ENCODE assay signal across 13 cellular contexts in the genomic region with DNA sequence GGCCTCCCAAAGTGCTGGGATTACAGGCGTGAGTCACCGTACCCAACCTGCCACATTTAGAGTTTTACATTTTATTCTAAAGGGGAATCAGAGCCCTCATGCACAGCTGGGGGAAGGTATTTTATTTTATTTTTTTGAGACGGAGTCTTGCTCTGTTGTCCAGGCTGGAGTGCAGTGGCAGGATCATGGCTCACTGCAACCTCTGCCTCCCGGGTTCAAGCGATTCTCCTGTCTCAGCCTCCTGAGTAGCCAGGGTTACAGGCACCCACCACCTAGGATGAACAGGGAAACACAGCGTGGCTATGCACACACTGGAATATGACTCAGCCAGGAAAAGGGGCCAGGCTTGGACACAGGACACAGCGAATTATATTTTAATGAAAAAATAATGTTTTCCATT. TPM values are rescaled to one million over a fixed set of nuclear protein-coding genes. Genes with fewer than 3 reads are reported as not detected.
"Had no signal": no experiment of that assay in that cellular context is flagged by ENCODE, and none has a peak within 500 bp of the region (broad histone marks: within the 10 kb centered on the region; RNA-seq: fewer than 3 reads in every experiment).

No MANE protein-coding gene starts in this region.

RNA-seq across cellular contexts. Expression of gene TMPRSS9, which starts 37.1 kb away (rescaled TPM):
- total RNA-seq: activated naive CD4-positive, alpha-beta T cell treated with anti-CD3 and anti-CD28 coated beads for 36 hours; activated naive CD4-positive, alpha-beta T cell treated with anti-CD3 and anti-CD28 coated beads, Interleukin-2, amount 50 U/mL, for 72 hours; activated naive CD8-positive, alpha-beta T cell treated with anti-CD3 and anti-CD28 coated beads for 36 hours; activated T-cell treated with anti-CD3 and anti-CD28 coated beads, Interleukin-2, amount 50 U/mL, for 4 hours; activated T-helper 1 cell treated with anti-CD3 and anti-CD28 coated beads, Interleukin-12 subunit alpha, Interleukin-12 subunit beta, Interleukin-2, Interleukin-4 antibody, amounts not matched to agents 30 ng/mL and 10 ng/mL and 1 ng/mL, durations not matched to agents 14 hours and 24 hours and 36 hours; activated T-helper 17 cell treated with anti-CD3 and anti-CD28 coated beads, Interleukin-2, amount 50 U/mL, for 72 hours; activated T-helper 2 cell treated with anti-CD3 and anti-CD28 coated beads, Interferon-gamma antibody, Interleukin-2, Interleukin-4, amounts not matched to agents 10 μg/mL and 5 μg/mL and 100 μg/mL, durations not matched to agents 14 hours and 24 hours and 36 hours; ascending aorta; body of pancreas; bronchial epithelial cell; cardiac muscle cell; cardiac septum had no signal
- polyA plus RNA-seq: aorta, cardiac muscle cell had no signal
